ENCODE assay signal across 8 cellular contexts in the genomic region with DNA sequence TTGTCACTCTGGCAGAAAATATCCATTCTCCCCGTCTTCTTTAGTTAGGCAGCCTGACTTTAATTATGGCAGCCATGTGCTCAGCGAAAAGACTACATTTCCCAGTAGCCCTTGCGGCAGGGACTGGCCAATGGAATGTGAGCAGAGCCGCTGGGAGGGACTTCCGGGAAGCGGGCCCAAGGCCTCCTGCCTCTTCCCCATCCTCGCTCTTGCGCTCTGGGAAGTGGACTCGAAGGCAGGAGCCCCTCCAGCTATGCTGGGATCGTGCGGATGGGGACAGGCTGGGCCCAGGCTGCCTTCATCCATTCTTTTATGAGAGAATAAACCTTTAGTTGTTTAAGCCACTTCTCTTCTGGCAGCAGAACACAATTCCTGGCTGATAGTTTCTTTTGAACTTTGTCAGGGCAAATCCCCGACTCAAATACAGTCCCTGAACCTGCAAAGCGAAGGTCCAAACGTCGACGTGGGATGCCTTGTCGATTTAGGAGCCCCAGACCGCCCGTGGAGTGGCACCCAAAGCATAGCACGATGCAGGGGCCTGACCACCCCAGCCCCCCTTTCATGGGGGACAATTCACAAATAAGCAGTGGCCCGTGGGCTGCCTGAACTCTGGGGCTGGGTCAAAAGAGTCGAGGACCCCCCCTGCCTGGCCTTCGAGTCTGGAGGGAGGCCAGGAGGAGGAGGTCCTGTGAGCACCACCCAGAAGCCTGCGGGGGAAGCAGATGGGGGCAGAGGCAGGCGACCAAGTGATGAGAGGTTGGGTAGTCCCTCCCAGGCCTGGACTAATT. TPM values are rescaled to one million over a fixed set of nuclear protein-coding genes. Genes with fewer than 3 reads are reported as not detected.
DNase-seq lines count a peak whose midpoint lies in the region; ATAC-seq and TF ChIP-seq lines count a peak whose summit lies in the region.

No MANE protein-coding gene starts in this region.

- in situ Hi-C loops in GM18951 (cut with MboI; ENCODE audit: low sequenced_read_pairs, unreplicated experiment), result loop anchor here (25.0 kb wide), 1 partner anchor 508 kb away; no protein-coding TSS in a partner anchor

- DNase-seq in AG08395 (ENCODE audit: low spot score), result peak; percentile 95
- peak; percentile 84 for DNase-seq in NCI-H446 treated with DMSO at 0.1 percent for 48 hours (lab: John Stamatoyannopoulos, UW)
- DNase-seq in cardiac fibroblast (ENCODE audit: low read depth in 2 of 2), result peak; percentile 92 to 93
- peak; percentile 90 to 92 for DNase-seq in left colon
- DNase-seq in stimulated activated CD4-positive, alpha-beta T cell treated with anti-CD3 and anti-CD28 coated beads, Interleukin-4, amount 100 ng/mL, for 1 hour, result peak; percentile 84

- H3K4me3 ChIP-seq in cardiac fibroblast (replicated peaks in 1 of 2; ENCODE audit: low read depth in 2 of 2, low read length in 2 of 2), result no peak overlapping the region

- intact Hi-C loops in left colon (cut with DNase I, micrococcal nuclease), result no loop called here

- TF ChIP-seq CTCF in cardiac fibroblast (IDR thresholded peaks at IDR 0.05; ENCODE audit: low read depth, low read length), result no peak

- ATAC-seq in HG03139 (IDR thresholded peaks at IDR 0.05; ENCODE audit: unreplicated experiment) (peak; percentile 69), left colon (peak; percentile 92)
- ATAC-seq in activated CD4-positive, CD25-positive, alpha-beta regulatory T cell treated with anti-CD3 and anti-CD28 coated beads, Interleukin-2, amount 50 U/mL, for 24 hours, result peak; percentile 97

- peak; percentile 47 for TF ChIP-seq POLR2A in GM18951 (IDR thresholded peaks at IDR 0.05; ENCODE audit: extremely low read depth, insufficient read depth, insufficient read length)

RNA-seq across cellular contexts. Expression of gene LRTM2, which starts 15.6 kb away (rescaled TPM):
- not detected for total RNA-seq in left colon
